Comparison of ENCODE assay signal across 2 cellular contexts in the genomic region with DNA sequence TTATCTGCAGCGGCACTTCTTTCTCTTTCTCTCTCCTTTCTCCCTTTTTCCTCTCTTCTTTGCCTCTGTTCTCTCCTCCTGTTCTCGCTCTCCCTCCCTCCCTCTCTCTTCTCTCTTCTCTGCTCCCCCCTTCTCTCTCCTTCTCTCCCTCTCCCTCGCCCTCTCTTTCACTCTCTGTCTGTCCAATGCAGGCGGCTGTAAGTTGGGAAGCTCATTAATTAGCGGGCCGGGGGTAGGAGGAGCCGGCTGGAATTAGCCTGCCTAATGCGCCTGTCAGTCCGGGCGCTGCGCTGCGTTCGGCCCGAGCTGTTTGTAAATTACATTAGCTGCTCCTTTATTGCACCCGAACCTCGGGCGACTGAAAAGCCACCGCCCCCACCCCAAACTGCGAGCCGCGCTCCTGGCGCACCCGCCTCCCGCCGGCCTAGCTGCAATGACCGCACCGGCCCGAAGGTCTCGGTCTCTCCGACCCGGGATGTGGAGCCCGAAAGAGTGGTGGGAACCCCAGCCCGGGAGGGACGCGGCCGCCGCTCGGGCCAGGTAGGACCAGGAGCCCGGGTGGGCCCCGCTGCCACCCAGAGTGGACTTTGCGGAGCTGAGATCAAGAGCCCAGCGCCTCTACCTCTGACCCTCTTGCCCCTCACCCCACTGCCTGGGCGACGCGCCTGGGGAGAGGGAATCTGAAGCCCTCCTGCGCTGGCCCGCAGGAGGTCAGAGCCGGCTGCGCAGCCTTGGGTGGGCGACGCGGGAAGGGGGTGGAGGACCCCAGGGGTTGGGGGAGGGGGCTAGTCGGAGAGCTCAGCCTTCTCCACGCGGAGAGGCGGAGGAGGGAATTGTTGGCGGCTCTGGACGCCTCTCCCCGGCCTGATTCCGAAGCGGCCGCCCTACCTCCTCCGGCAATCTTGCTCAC.
TF ChIP-seq lines count a peak whose summit lies in the region.

A gene with protein sequence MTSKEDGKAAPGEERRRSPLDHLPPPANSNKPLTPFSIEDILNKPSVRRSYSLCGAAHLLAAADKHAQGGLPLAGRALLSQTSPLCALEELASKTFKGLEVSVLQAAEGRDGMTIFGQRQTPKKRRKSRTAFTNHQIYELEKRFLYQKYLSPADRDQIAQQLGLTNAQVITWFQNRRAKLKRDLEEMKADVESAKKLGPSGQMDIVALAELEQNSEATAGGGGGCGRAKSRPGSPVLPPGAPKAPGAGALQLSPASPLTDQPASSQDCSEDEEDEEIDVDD (minus strand): TSS at position 189 of the 910 bp plus-strand sequence. CDS start 648 bp downstream, outside the sequence.

TF ChIP-seq in HEK293T, 16 proteins besides CTCF, POLR2A, EP300 and RAD21 (continued from another document):
- TF ChIP-seq, protein P1, sequence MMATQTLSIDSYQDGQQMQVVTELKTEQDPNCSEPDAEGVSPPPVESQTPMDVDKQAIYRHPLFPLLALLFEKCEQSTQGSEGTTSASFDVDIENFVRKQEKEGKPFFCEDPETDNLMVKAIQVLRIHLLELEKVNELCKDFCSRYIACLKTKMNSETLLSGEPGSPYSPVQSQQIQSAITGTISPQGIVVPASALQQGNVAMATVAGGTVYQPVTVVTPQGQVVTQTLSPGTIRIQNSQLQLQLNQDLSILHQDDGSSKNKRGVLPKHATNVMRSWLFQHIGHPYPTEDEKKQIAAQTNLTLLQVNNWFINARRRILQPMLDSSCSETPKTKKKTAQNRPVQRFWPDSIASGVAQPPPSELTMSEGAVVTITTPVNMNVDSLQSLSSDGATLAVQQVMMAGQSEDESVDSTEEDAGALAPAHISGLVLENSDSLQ (IDR thresholded peaks at IDR 0.05) = peak; percentile 61; the same call in 1 of the 2 replicates
- peak; percentile 54; the same call in 1 of the 2 replicates for TF ChIP-seq L3MBTL2 (conservative IDR thresholded peaks at IDR 0.05)

TF ChIP-seq in neural cell, 6 proteins besides CTCF, POLR2A, EP300 and RAD21:
- TF ChIP-seq, protein P2, sequence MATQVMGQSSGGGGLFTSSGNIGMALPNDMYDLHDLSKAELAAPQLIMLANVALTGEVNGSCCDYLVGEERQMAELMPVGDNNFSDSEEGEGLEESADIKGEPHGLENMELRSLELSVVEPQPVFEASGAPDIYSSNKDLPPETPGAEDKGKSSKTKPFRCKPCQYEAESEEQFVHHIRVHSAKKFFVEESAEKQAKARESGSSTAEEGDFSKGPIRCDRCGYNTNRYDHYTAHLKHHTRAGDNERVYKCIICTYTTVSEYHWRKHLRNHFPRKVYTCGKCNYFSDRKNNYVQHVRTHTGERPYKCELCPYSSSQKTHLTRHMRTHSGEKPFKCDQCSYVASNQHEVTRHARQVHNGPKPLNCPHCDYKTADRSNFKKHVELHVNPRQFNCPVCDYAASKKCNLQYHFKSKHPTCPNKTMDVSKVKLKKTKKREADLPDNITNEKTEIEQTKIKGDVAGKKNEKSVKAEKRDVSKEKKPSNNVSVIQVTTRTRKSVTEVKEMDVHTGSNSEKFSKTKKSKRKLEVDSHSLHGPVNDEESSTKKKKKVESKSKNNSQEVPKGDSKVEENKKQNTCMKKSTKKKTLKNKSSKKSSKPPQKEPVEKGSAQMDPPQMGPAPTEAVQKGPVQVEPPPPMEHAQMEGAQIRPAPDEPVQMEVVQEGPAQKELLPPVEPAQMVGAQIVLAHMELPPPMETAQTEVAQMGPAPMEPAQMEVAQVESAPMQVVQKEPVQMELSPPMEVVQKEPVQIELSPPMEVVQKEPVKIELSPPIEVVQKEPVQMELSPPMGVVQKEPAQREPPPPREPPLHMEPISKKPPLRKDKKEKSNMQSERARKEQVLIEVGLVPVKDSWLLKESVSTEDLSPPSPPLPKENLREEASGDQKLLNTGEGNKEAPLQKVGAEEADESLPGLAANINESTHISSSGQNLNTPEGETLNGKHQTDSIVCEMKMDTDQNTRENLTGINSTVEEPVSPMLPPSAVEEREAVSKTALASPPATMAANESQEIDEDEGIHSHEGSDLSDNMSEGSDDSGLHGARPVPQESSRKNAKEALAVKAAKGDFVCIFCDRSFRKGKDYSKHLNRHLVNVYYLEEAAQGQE (IDR thresholded peaks at IDR 0.05; ENCODE audit: borderline replicate concordance) = no peak
- peak; percentile 97 for TF ChIP-seq EZH2 (IDR thresholded peaks at IDR 0.05; ENCODE audit: borderline replicate concordance, insufficient read depth, low read length, poor library complexity, severe bottlenecking)
